ENCODE assay signal across 1 cellular context in the genomic region with DNA sequence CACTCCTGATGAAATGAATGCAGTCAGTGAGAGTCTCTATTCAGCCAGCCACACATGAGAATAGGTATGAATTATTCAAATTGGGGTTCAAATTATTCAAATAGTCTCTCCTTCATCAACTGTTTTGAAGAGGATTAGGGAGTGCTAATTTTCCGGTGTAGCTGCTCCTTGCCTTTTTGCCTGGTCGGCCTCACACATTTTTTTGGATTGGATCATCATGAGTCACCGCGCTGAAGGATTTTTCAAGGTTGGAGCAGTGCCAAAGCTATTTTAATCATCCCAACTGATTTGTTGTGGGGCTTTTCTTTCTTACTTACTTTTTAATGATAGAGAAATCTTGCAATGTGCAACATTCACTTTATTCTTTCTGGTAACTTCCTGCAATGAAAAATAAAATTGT.
TF ChIP-seq lines count a peak whose summit lies in the region.

No MANE protein-coding gene starts in this region.

TF ChIP-seq in H1, 55 proteins besides CTCF, POLR2A, EP300 and RAD21 (continued from another document):
- TF ChIP-seq, protein P1, sequence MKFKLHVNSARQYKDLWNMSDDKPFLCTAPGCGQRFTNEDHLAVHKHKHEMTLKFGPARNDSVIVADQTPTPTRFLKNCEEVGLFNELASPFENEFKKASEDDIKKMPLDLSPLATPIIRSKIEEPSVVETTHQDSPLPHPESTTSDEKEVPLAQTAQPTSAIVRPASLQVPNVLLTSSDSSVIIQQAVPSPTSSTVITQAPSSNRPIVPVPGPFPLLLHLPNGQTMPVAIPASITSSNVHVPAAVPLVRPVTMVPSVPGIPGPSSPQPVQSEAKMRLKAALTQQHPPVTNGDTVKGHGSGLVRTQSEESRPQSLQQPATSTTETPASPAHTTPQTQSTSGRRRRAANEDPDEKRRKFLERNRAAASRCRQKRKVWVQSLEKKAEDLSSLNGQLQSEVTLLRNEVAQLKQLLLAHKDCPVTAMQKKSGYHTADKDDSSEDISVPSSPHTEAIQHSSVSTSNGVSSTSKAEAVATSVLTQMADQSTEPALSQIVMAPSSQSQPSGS (IDR thresholded peaks at IDR 0.05; ENCODE audit: low read length): no peak
